Comparison of ENCODE assay signal across 22 cellular contexts in genomic region chr12:67692966-67693365, GRCh38. TPM values are rescaled to one million over a fixed set of nuclear protein-coding genes. Genes with fewer than 3 reads are reported as not detected.
DNase-seq lines count a peak whose midpoint lies in the region; ATAC-seq and TF ChIP-seq lines count a peak whose summit lies in the region.
"Had no signal": no experiment of that assay in that cellular context is flagged by ENCODE, and none has a peak within 500 bp of the region (broad histone marks: within the 10 kb centered on the region; RNA-seq: fewer than 3 reads in every experiment).

No MANE protein-coding gene starts in this region.

- intact Hi-C loops in A673 (cut with micrococcal nuclease; ENCODE audit: unreplicated experiment) (no loop called here), uterus (cut with DNase I; ENCODE audit: low total_unique reads) (no loop called here)
- intact Hi-C loops in naive thymus-derived CD4-positive, alpha-beta T cell (cut with micrococcal nuclease), result no loop called here

- peaks cover 0 to 2% (median 0%) of the 10 kb centered on the region in 11 donors for H3K9me3 Mint-ChIP-seq in naive thymus-derived CD4-positive, alpha-beta T cell
- H3K9me3 Mint-ChIP-seq: immature natural killer cell, T-cell had no signal

- H3K4me1 Mint-ChIP-seq in naive thymus-derived CD4-positive, alpha-beta T cell, result peaks cover 17 to 48% (median 41%) of the 10 kb centered on the region in 7 donors

- TF ChIP-seq CTCF in A673 (conservative IDR thresholded peaks at IDR 0.05; ENCODE audit: low read depth, low read length) (no peak), uterus (IDR thresholded peaks at IDR 0.05) (no peak)

- H3K4me3 ChIP-seq in A673 (ENCODE audit: low read depth, low read length, poor library complexity, severe bottlenecking) (no peak overlapping the region), uterus (no peak overlapping the region)
- no peak overlapping the region for H3K4me3 ChIP-seq in naive thymus-derived CD4-positive, alpha-beta T cell (ENCODE audit: low read length)

- H3K27me3 Mint-ChIP-seq in naive thymus-derived CD4-positive, alpha-beta T cell, result peaks cover 0 to 42% (median 0%) of the 10 kb centered on the region in 5 donors
- H3K27me3 Mint-ChIP-seq: activated naive CD8-positive, alpha-beta T cell treated with anti-CD3 and anti-CD28 coated beads, Interleukin-2, amount 50 U/mL, for 24 hours; T-cell had no signal

- ATAC-seq in GM18861 (IDR thresholded peaks at IDR 0.05; ENCODE audit: unreplicated experiment) (peak; percentile 82), GM21529 (IDR thresholded peaks at IDR 0.05; ENCODE audit: unreplicated experiment) (peak; percentile 60), HG03196 (IDR thresholded peaks at IDR 0.05; ENCODE audit: unreplicated experiment) (peak; percentile 66), HG02571 (IDR thresholded peaks at IDR 0.05; ENCODE audit: unreplicated experiment) (no peak)
- ATAC-seq in naive thymus-derived CD4-positive, alpha-beta T cell, result no peak
- ATAC-seq: activated naive CD8-positive, alpha-beta T cell treated with anti-CD3 and anti-CD28 coated beads, Interleukin-2, amount 50 U/mL, for 24 hours; T-cell had no signal

- BruUV-seq in A673 (replicated peaks; lab: Mats Ljungman, UMichigan), result no TSS peak

- POLR2A ChIA-PET in A673 (lab: Charles Lee; ENCODE audit: low non-redundant PET), result no interaction called here
- POLR2A ChIA-PET in naive thymus-derived CD4-positive, alpha-beta T cell (lab: Charles Lee), result no interaction called here

- peaks cover 4 to 33% (median 8%) of the 10 kb centered on the region in 5 donors for H3K36me3 Mint-ChIP-seq in naive thymus-derived CD4-positive, alpha-beta T cell

- H3K4me3 Mint-ChIP-seq in naive thymus-derived CD4-positive, alpha-beta T cell, result no peak overlapping the region
- H3K4me3 Mint-ChIP-seq: activated CD4-positive, alpha-beta T cell treated with anti-CD3 and anti-CD28 coated beads, Interleukin-2, amount 10 ng/mL, durations not matched to agents 24 days and 14 days; activated naive CD8-positive, alpha-beta T cell treated with anti-CD3 and anti-CD28 coated beads, Interleukin-2, amount 50 U/mL, for 24 hours; CD4-positive, CD25-positive, alpha-beta regulatory T cell; immature natural killer cell; T-cell had no signal

- H3K4me1 ChIP-seq in A673 (ENCODE audit: insufficient read depth, low read length, poor library complexity, severe bottlenecking), result no peaks in the 10 kb centered on the region
- H3K4me1 ChIP-seq in naive thymus-derived CD4-positive, alpha-beta T cell (ENCODE audit: control insufficient read depth in 2 of 2, insufficient read depth in 2 of 2, low read length in 2 of 2), result peaks cover 12 to 13% of the 10 kb centered on the region in 2 donors
- no peaks in the 10 kb centered on the region for H3K4me1 ChIP-seq in uterus

- no peaks in the 10 kb centered on the region for H3K27me3 ChIP-seq in A673 (replicated peaks; ENCODE audit: insufficient read depth, low read depth, low read length, poor library complexity)
- no peaks in the 10 kb centered on the region for H3K27me3 ChIP-seq in naive thymus-derived CD4-positive, alpha-beta T cell (ENCODE audit: control insufficient read depth in 2 of 2, insufficient read depth in 2 of 2, low read length in 2 of 2)
- no peaks in the 10 kb centered on the region for H3K27me3 ChIP-seq in uterus
- H3K27me3 ChIP-seq: brain microvascular endothelial cell had no signal

- TF ChIP-seq POLR2A in uterus (IDR thresholded peaks at IDR 0.05), result no peak

- CTCF ChIA-PET in A673 (lab: Charles Lee), result no interaction called here
- CTCF ChIA-PET in naive thymus-derived CD4-positive, alpha-beta T cell (lab: Charles Lee), result no interaction called here

- H3K36me3 ChIP-seq in A673 (ENCODE audit: insufficient read depth, low read length, poor library complexity, severe bottlenecking) (no peaks in the 10 kb centered on the region), uterus (no peaks in the 10 kb centered on the region)
- no peaks in the 10 kb centered on the region for H3K36me3 ChIP-seq in naive thymus-derived CD4-positive, alpha-beta T cell (ENCODE audit: control insufficient read depth in 2 of 3, insufficient read depth in 3 of 3, low read length in 3 of 3)
- H3K36me3 ChIP-seq: brain microvascular endothelial cell, neutrophil had no signal

- H3K27ac ChIP-seq in A673 (ENCODE audit: low read depth, low read length, poor library complexity, severe bottlenecking) (no peak overlapping the region), uterus (no peak overlapping the region)
- H3K27ac ChIP-seq in naive thymus-derived CD4-positive, alpha-beta T cell (ENCODE audit: low read depth, low read length), result no peak overlapping the region
- H3K27ac ChIP-seq: brain microvascular endothelial cell, neutrophil had no signal

- H3K9me3 ChIP-seq in A673 (ENCODE audit: low read depth, low read length, poor library complexity, severe bottlenecking), result no peaks in the 10 kb centered on the region
- H3K9me3 ChIP-seq in naive thymus-derived CD4-positive, alpha-beta T cell (ENCODE audit: control insufficient read depth in 2 of 3, low read length in 3 of 3), result no peaks in the 10 kb centered on the region
- no peaks in the 10 kb centered on the region for H3K9me3 ChIP-seq in uterus
- H3K9me3 ChIP-seq: neutrophil had no signal

- DNase-seq in germinal center (ENCODE audit: low spot score), result peak; percentile 36
- no peak for DNase-seq in A673 (ENCODE audit: low spot score)
- DNase-seq in naive thymus-derived CD4-positive, alpha-beta T cell, result no peak
- DNase-seq in uterus, result no peak
- DNase-seq: activated CD4-positive, alpha-beta T cell treated with anti-CD3 and anti-CD28 coated beads, Interleukin-2, amount 10 ng/mL, durations not matched to agents 24 days and 14 days; activated naive CD8-positive, alpha-beta T cell treated with anti-CD3 and anti-CD28 coated beads, Interleukin-2, amount 50 U/mL, for 24 hours; brain microvascular endothelial cell; CD4-positive, CD25-positive, alpha-beta regulatory T cell; DMS153; immature natural killer cell; Kasumi-1; NCI-H1105; NCI-H2081 treated with DMSO at 0.1 percent for 48 hours; NCI-H510A treated with DMSO at 0.1 percent for 48 hours; stimulated activated CD4-positive, alpha-beta T cell treated with anti-CD3 and anti-CD28 coated beads, Interleukin-12 subunit alpha, Interleukin-12 subunit beta, amount 100 ng/mL, for 4 hours; stimulated activated CD8-positive, alpha-beta memory T cell treated with anti-CD3 and anti-CD28 coated beads, Interleukin-4, amount 100 ng/mL, for 48 hours; T-cell had no signal

- H3K27ac Mint-ChIP-seq in naive thymus-derived CD4-positive, alpha-beta T cell, result peak overlapping the region in 1 of 9 donors; percentile 3
- H3K27ac Mint-ChIP-seq: activated CD4-positive, alpha-beta T cell treated with anti-CD3 and anti-CD28 coated beads, Interleukin-2, amount 10 ng/mL, durations not matched to agents 24 days and 14 days; activated naive CD8-positive, alpha-beta T cell treated with anti-CD3 and anti-CD28 coated beads, Interleukin-2, amount 50 U/mL, for 24 hours; CD4-positive, CD25-positive, alpha-beta regulatory T cell; immature natural killer cell; T-cell had no signal

RNA-seq across cellular contexts. Expression of gene DYRK2, which starts 44.4 kb away (rescaled TPM):
- total RNA-seq in A673 (2021), result 28.6 and 35.2 TPM in 2 replicates
- total RNA-seq in naive thymus-derived CD4-positive, alpha-beta T cell, result 100 to 1,000 TPM in 3 of 5 experiments, 10 to 100 TPM in 2; 55.3 to 157 (median 119) TPM
- polyA plus RNA-seq in naive thymus-derived CD4-positive, alpha-beta T cell, result 10 to 100 TPM; 60.9 to 98.1 TPM
- total RNA-seq in uterus, result 10 to 100 TPM; 21.5 to 59.7 (median 34.7) TPM

Comparison
In these comparisons a context has a peak if more than half of its experiments do, and no peak if none do; other contexts are left out.
1. ATAC-seq: peak in GM18861 (single experiment), GM21529 (single experiment) and HG03196 (single experiment); none in HG02571 (single experiment) and naive thymus-derived CD4-positive, alpha-beta T cell (single experiment).